In the genomic region with DNA sequence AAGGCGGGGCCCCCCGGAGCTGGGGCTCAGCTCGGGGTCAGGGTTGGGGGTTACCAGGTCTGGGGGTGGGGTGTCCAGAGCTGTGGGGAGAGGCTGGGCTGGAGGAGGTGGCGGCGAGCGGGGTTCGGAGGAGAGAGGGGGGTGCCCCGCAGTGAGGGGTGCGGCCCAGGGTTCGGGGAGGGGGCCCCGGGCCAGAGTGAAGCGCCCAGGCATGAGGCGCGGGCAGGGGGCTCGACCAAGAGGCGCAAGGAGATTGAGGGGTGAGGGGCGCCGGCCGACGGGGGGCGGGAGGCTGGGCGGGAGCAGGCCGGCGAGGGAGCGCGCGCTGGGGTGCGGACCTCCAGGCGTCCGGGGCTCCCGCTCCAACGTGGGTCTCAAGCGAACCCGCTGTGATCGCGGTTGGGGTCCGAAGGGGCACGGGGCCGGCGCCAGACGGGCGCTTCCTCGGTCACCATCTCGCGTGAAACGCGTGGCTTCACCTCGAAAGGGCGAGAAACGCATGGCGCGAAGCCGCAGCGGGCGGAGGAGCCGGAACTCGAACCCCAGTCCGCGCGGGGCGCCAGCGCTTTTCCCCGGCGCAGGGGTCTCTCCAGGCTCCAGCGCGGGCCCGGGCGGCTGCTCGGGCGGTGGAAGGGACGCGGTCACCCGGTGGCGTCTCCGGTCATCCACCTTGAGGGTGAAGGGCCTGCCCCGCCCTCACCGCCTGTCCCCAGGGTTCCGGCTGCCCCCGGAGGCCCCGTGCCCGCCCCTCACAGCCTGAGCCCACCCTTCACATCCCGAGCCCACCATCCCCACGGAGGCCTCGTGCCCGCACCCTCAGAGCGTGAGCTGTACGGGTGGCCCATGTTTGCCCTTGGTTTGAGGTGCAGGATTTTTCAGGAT, we compare ENCODE assay signal across 14 cellular contexts. TPM values are rescaled to one million over a fixed set of nuclear protein-coding genes. Genes with fewer than 3 reads are reported as not detected.
A peak's percentile ranks its signal among the peaks of the same experiment; 100 is the strongest.
DNase-seq lines count a peak whose midpoint lies in the region; ATAC-seq and TF ChIP-seq lines count a peak whose summit lies in the region.
"Had no signal": no experiment of that assay in that cellular context is flagged by ENCODE, and none has a peak within 500 bp of the region (broad histone marks: within the 10 kb centered on the region; RNA-seq: fewer than 3 reads in every experiment).

No MANE protein-coding gene starts in this region.

- peak overlapping the region; percentile 40 for H3K4me3 ChIP-seq in GM06990 (replicated peaks; ENCODE audit: low read depth, low read length)
- H3K4me3 ChIP-seq in PC-3 (ENCODE audit: low read length): peak overlapping the region; percentile 72
- H3K4me3 ChIP-seq in esophagus (ENCODE audit: low read depth in 1 of 2, low read length in 2 of 2): peak overlapping the region; percentile 40 to 50
- H3K4me3 ChIP-seq in retinal pigment epithelial cell (ENCODE audit: low read length): peak overlapping the region; percentile 29

- peaks cover 12% of the 10 kb centered on the region for H3K27me3 Mint-ChIP-seq in endothelial cell (ENCODE audit: unreplicated experiment)

- peak overlapping the region; percentile 82 for H3K4me2 ChIP-seq in PC-3 (ENCODE audit: low read length)

- ATAC-seq in PC-3 (no peak), HG03135 (IDR thresholded peaks at IDR 0.05; ENCODE audit: unreplicated experiment) (no peak), HG03571 (IDR thresholded peaks at IDR 0.05; ENCODE audit: unreplicated experiment) (no peak)

- H3K27ac ChIP-seq in PC-3 (ENCODE audit: low read length) (no peak overlapping the region), esophagus (ENCODE audit: low read depth in 2 of 2, low read length in 1 of 2) (no peak overlapping the region)
- H3K27ac ChIP-seq: vagina had no signal

- H3K27me3 ChIP-seq in GM06990 (replicated peaks; ENCODE audit: control insufficient read depth, insufficient read depth, low read length) (no peaks in the 10 kb centered on the region), PC-3 (ENCODE audit: low read length) (no peaks in the 10 kb centered on the region), esophagus (ENCODE audit: control insufficient read depth in 1 of 2, insufficient read depth in 2 of 2, low read length in 2 of 2) (peaks cover 0 to 9% of the 10 kb centered on the region in 2 donors)

- H3F3A ChIP-seq in PC-3 (ENCODE audit: low read length, unreplicated experiment): peaks cover 6% of the 10 kb centered on the region

- intact Hi-C loops in PC-3 (cut with micrococcal nuclease): no loop called here

- H3K4me1 Mint-ChIP-seq in endothelial cell (ENCODE audit: unreplicated experiment): peaks cover 21% of the 10 kb centered on the region

- no peaks in the 10 kb centered on the region for H3K36me3 Mint-ChIP-seq in endothelial cell (ENCODE audit: low read depth, unreplicated experiment)
- H3K36me3 Mint-ChIP-seq: memory B cell had no signal

- H3K4me1 ChIP-seq in PC-3 (ENCODE audit: insufficient read depth, low read length) (peaks cover 11% of the 10 kb centered on the region), esophagus (ENCODE audit: control insufficient read depth in 2 of 2, insufficient read depth in 2 of 2, low read length in 1 of 2) (peaks cover 6 to 20% of the 10 kb centered on the region in 2 donors)

- H3K36me3 ChIP-seq in GM06990 (ENCODE audit: control insufficient read depth, insufficient read depth, low read length): no peaks in the 10 kb centered on the region; the same call in 1 of the 2 replicates
- peaks cover 6% of the 10 kb centered on the region for H3K36me3 ChIP-seq in PC-3 (ENCODE audit: low read depth, low read length)
- H3K36me3 ChIP-seq in esophagus (ENCODE audit: control insufficient read depth in 2 of 2, insufficient read depth in 2 of 2, low read length in 1 of 2): no peaks in the 10 kb centered on the region
- H3K36me3 ChIP-seq: vagina had no signal

- H4K20me1 ChIP-seq in PC-3 (ENCODE audit: low read length): no peaks in the 10 kb centered on the region

- H3K4me3 Mint-ChIP-seq in endothelial cell (ENCODE audit: unreplicated experiment): no peak overlapping the region
- H3K4me3 Mint-ChIP-seq: memory B cell had no signal

- no peaks in the 10 kb centered on the region for H3K9me2 ChIP-seq in PC-3 (replicated peaks; ENCODE audit: low read length)

- TF ChIP-seq CTCF in GM06990 (IDR thresholded peaks at IDR 0.05; ENCODE audit: insufficient read depth, low read length, poor library complexity, severe bottlenecking) (no peak), PC-3 (conservative IDR thresholded peaks at IDR 0.05; ENCODE audit: low read depth, low read length) (no peak), retinal pigment epithelial cell (conservative IDR thresholded peaks at IDR 0.05; ENCODE audit: low read depth, low read length) (no peak), endothelial cell (IDR thresholded peaks at IDR 0.05; ENCODE audit: unreplicated experiment) (no peak)

- no peak overlapping the region for H3K27ac Mint-ChIP-seq in endothelial cell (ENCODE audit: unreplicated experiment)
- H3K27ac Mint-ChIP-seq: brain, memory B cell had no signal

- H3K9ac ChIP-seq in PC-3 (ENCODE audit: low read length): peak overlapping the region; percentile 76

- H3K79me2 ChIP-seq in PC-3 (ENCODE audit: low read length): peaks cover 17% of the 10 kb centered on the region

- POLR2A ChIA-PET in PC-3 (lab: Charles Lee; ENCODE audit: unreplicated experiment): interaction anchor here (0.6 kb wide), 1 partner anchor 110 kb away, joined by 3 read pairs; the partner anchor contains the start of gene CDK10

- H2AFZ ChIP-seq in PC-3 (ENCODE audit: low read length): 0 out of 2 replicates have a peak overlapping the region, but pooled peaks have one; percentile 34

- DNase-seq in GM06990 (ENCODE audit: extremely low read depth, insufficient read length) (no peak), PC-3 (no peak), retinal pigment epithelial cell (ENCODE audit: low read depth) (no peak), NCI-H1092 (lab: John Stamatoyannopoulos, UW) (no peak), endothelial cell (ENCODE audit: low spot score) (no peak)
- DNase-seq: activated CD8-positive, alpha-beta memory T cell treated with anti-CD3 and anti-CD28 coated beads, Interleukin-2, amount 50 U/mL, for 4 hours; foreskin melanocyte; KG1 had no signal

- BruUV-seq in PC-3 (replicated peaks; lab: Mats Ljungman, UMichigan): no TSS peak

- H3K9me3 ChIP-seq in PC-3 (ENCODE audit: low read length) (no peaks in the 10 kb centered on the region), esophagus (ENCODE audit: control insufficient read depth in 2 of 2, insufficient read depth in 1 of 2, low read depth in 1 of 2, low read length in 1 of 2) (peaks cover 0 to 3% of the 10 kb centered on the region in 2 donors)
- H3K9me3 ChIP-seq: vagina had no signal

- 30 to 32% methylated on average over 69 to 87 of the region's 87 CpGs for WGBS in esophagus, 2 donors

- H3K9me3 Mint-ChIP-seq in endothelial cell (ENCODE audit: unreplicated experiment): no peaks in the 10 kb centered on the region
- H3K9me3 Mint-ChIP-seq: memory B cell had no signal

- CTCF ChIA-PET in PC-3 (lab: Charles Lee): no interaction called here

RNA-seq across cellular contexts. Expression of gene CPNE7, which starts 0.9 kb away (rescaled TPM):
- total RNA-seq in PC-3 (2014; rRNA removed) (29.7 and 49.2 TPM in 2 replicates), endothelial cell (ENCODE audit: unreplicated experiment) (5.5 TPM)
- polyA plus RNA-seq in esophagus: 1 to 10 TPM; 1.5 to 4.5 TPM

RNA-seq across cellular contexts. Expression of gene RPL13, which starts 15.9 kb away (rescaled TPM):
- 3,236 and 3,323 TPM in 2 replicates for total RNA-seq in PC-3 (2014; rRNA removed)
- 1,000 to 10,000 TPM; 4,316 to 5,851 TPM for polyA plus RNA-seq in esophagus
- 2,070 TPM for total RNA-seq in endothelial cell (ENCODE audit: unreplicated experiment)

RNA-seq across cellular contexts. Expression of gene DPEP1, which starts 37.0 kb away (rescaled TPM):
- total RNA-seq in PC-3 (2014; rRNA removed) (0.23 TPM in 1 of 2 replicates, not detected in the other), endothelial cell (ENCODE audit: unreplicated experiment) (118 TPM)
- polyA plus RNA-seq in esophagus: under 1 TPM in 1 of 2 donors, not detected in 1; 0.05 TPM
- total RNA-seq: vagina had no signal

Comparison
In these comparisons a context has a peak if more than half of its experiments do, and no peak if none do; other contexts are left out.
1. RNA of gene DPEP1, which starts 37.0 kb away (total RNA-seq): 118 TPM in endothelial cell (single experiment); 0.23 TPM in PC-3; every median in the first group is over 10 times any median in the second.
2. Peak in every context shown above with its lines, with median percentiles within 50 percentile points of each other: H3K4me3 ChIP-seq.